1 cellular context compared by ENCODE assay signal in the genomic region with DNA sequence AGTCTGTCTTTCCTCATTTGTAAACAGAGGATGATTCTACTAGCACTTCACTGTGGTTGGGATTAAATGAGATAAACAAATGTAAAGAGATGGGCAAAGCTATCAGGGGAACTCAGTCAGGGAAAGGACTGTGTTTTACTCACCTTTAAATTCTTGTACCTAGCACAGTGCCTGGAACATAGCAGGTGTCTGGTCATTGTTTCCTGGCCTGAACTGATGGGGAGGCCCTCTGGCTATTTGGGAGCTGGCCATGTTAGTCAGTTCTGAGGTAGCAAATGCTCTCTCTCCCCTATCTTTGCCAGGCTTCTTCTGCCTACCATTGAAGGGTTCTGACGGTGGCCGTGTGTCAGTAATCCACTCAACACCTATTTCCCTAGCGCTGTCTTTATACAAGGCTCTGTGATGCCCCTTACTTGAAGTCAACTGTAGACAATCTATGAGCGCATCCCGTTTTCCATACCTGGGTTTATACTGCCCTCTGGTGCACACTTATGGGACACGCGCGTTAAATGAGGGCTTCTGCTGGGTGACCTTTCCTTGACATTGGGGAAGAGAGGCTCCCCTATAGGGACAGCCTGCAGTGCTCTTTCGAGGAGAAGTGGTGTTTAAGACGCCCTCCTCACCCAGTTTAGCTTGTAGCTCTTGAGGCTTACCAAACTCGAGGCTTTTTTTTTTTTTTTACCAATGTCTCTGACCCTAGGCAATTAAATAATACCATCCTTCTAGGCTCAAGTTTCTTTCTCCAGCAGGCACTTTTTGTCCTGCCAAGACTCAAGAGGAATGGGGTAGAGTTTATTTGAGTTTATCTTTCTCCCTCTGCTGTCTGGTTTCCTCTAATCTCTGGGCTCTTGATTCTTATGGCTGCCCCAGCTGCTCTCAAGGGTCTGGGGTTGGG.
TF ChIP-seq lines count a peak whose summit lies in the region.

No MANE protein-coding gene starts in this region.

TF ChIP-seq in GM23338, 12 proteins besides CTCF, POLR2A, EP300 and RAD21 (continued from another document):
- TF ChIP-seq, protein P1, sequence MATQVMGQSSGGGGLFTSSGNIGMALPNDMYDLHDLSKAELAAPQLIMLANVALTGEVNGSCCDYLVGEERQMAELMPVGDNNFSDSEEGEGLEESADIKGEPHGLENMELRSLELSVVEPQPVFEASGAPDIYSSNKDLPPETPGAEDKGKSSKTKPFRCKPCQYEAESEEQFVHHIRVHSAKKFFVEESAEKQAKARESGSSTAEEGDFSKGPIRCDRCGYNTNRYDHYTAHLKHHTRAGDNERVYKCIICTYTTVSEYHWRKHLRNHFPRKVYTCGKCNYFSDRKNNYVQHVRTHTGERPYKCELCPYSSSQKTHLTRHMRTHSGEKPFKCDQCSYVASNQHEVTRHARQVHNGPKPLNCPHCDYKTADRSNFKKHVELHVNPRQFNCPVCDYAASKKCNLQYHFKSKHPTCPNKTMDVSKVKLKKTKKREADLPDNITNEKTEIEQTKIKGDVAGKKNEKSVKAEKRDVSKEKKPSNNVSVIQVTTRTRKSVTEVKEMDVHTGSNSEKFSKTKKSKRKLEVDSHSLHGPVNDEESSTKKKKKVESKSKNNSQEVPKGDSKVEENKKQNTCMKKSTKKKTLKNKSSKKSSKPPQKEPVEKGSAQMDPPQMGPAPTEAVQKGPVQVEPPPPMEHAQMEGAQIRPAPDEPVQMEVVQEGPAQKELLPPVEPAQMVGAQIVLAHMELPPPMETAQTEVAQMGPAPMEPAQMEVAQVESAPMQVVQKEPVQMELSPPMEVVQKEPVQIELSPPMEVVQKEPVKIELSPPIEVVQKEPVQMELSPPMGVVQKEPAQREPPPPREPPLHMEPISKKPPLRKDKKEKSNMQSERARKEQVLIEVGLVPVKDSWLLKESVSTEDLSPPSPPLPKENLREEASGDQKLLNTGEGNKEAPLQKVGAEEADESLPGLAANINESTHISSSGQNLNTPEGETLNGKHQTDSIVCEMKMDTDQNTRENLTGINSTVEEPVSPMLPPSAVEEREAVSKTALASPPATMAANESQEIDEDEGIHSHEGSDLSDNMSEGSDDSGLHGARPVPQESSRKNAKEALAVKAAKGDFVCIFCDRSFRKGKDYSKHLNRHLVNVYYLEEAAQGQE (IDR thresholded peaks at IDR 0.05; ENCODE audit: unreplicated experiment), result no peak
